ENCODE assay signal across 8 cellular contexts in genomic region chr11:77188323-77188911, GRCh38.
A peak's percentile ranks its signal among the peaks of the same experiment; 100 is the strongest.
DNase-seq lines count a peak whose midpoint lies in the region; ATAC-seq, FAIRE-seq and TF ChIP-seq lines count a peak whose summit lies in the region.

No MANE protein-coding gene starts in this region.

- H3K27me3 ChIP-seq in bronchial epithelial cell (ENCODE audit: control insufficient read depth, insufficient read depth, low read length) (no peaks in the 10 kb centered on the region), kidney epithelial cell (ENCODE audit: control insufficient read depth, insufficient read depth, low read length) (peaks cover 6% of the 10 kb centered on the region)

- H3K36me3 Mint-ChIP-seq in activated B cell treated with CpG ODN at 0.5 μM for 24 hours (ENCODE audit: low read depth): no peaks in the 10 kb centered on the region

- no peak for FAIRE-seq in H54 (lab: Jason Lieb, UNC)
- FAIRE-seq in bronchial epithelial cell (lab: Jason Lieb, UNC): peak; percentile 40

- no peak overlapping the region for H3K4me3 Mint-ChIP-seq in activated B cell treated with CpG ODN at 0.5 μM for 24 hours

- H3K27ac Mint-ChIP-seq in activated B cell treated with CpG ODN at 0.5 μM for 24 hours: no peak overlapping the region

- H3K36me3 ChIP-seq in bronchial epithelial cell (ENCODE audit: control insufficient read depth, insufficient read depth, low read length): no peaks in the 10 kb centered on the region
- no peaks in the 10 kb centered on the region for H3K36me3 ChIP-seq in kidney epithelial cell (ENCODE audit: control insufficient read depth, insufficient read depth, low read length)

- intact Hi-C loops in activated B cell treated with CpG ODN at 0.5 μM for 24 hours (cut with micrococcal nuclease): loop anchor here (1.0 to 5.0 kb wide), 4 partner anchors 61 to 360 kb away; no protein-coding TSS in a partner anchor

- ATAC-seq in activated B cell treated with CpG ODN at 0.5 μM for 24 hours (ENCODE audit: low read depth) (peak; percentile 54), HG02885 (IDR thresholded peaks at IDR 0.05; ENCODE audit: poor library complexity, unreplicated experiment) (no peak)

- H3K9me3 Mint-ChIP-seq in activated B cell treated with CpG ODN at 0.5 μM for 24 hours: no peaks in the 10 kb centered on the region

- no peaks in the 10 kb centered on the region for H3K4me1 Mint-ChIP-seq in activated B cell treated with CpG ODN at 0.5 μM for 24 hours

- POLR2A ChIA-PET in activated B cell treated with CpG ODN at 0.5 μM for 24 hours (lab: Charles Lee): no interaction called here

- no peak overlapping the region for H3K4me3 ChIP-seq in bronchial epithelial cell (ENCODE audit: low read depth, low read length)
- H3K4me3 ChIP-seq in kidney epithelial cell (ENCODE audit: low read depth, low read length): no peak overlapping the region

- no peak for TF ChIP-seq POLR2A in H54 (IDR thresholded peaks at IDR 0.05; ENCODE audit: low read depth, low read length)

- DNase-seq in C1 segment of cervical spinal cord (lab: John Stamatoyannopoulos, UW): peak in 12 of 14 donors; percentile 11 to 75 (median 43)
- DNase-seq in H54 (ENCODE audit: insufficient read length, low spot score): peak; percentile 91
- DNase-seq in NCI-H2196 (lab: John Stamatoyannopoulos, UW; ENCODE audit: unreplicated experiment): peak; percentile 80
- peak; percentile 35 for DNase-seq in activated B cell treated with CpG ODN at 0.5 μM for 24 hours
- peak; percentile 59 for DNase-seq in bronchial epithelial cell (ENCODE audit: low read depth)
- DNase-seq in kidney epithelial cell (ENCODE audit: low read depth): peak; percentile 32
- DNase-seq in stimulated activated CD4-positive, alpha-beta T cell treated with anti-CD3 and anti-CD28 coated beads, Interleukin-2, amount 100 ng/mL, for 48 hours: peak; percentile 65 to 72

- peak; percentile 41 for TF ChIP-seq CTCF in activated B cell treated with CpG ODN at 0.5 μM for 24 hours (IDR thresholded peaks at IDR 0.05)
- peak; percentile 80 for TF ChIP-seq CTCF in bronchial epithelial cell (IDR thresholded peaks at IDR 0.05; ENCODE audit: insufficient read depth, low read length, severe bottlenecking)
- peak; percentile 88 for TF ChIP-seq CTCF in kidney epithelial cell (IDR thresholded peaks at IDR 0.05; ENCODE audit: insufficient read depth, low read length, poor library complexity, severe bottlenecking)

- CTCF ChIA-PET in activated B cell treated with CpG ODN at 0.5 μM for 24 hours (lab: Charles Lee): interaction anchor here (0.9 to 5.2 kb wide), 3 partner anchors 61 to 454 kb away, joined by 3 to 28 read pairs (median 4); partner anchors contain the start of gene MYO7A

- H3K27me3 Mint-ChIP-seq in activated B cell treated with CpG ODN at 0.5 μM for 24 hours: no peaks in the 10 kb centered on the region

Comparison
In these comparisons a context has a peak if more than half of its experiments do, and no peak if none do; other contexts are left out.
1. DNase-seq: peak in every context shown above with its lines; median percentile 91 in H54; 80 in NCI-H2196; 68 in stimulated activated CD4-positive, alpha-beta T cell treated with anti-CD3 and anti-CD28 coated beads, Interleukin-2, amount 100 ng/mL, for 48 hours; 59 in bronchial epithelial cell; 43 in C1 segment of cervical spinal cord; 35 in activated B cell treated with CpG ODN at 0.5 μM for 24 hours; 32 in kidney epithelial cell.